ENCODE assay signal across 11 cellular contexts in the genomic region with DNA sequence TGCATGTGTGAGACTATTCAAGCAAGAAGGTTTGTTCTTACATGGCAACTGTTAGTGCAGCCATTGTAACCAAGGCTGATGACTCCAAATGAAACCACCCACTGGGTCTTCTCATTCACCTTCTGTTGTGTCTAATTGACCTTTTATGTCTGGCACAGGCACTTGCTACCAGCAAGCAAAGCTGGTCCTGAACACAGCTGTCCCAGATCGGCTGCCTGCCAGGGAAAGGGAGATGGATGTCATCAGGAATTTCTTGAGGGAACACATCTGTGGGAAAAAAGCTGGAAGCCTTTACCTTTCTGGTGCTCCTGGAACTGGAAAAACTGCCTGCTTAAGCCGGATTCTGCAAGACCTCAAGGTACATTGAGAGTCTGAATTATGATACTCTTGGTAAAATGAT.
"Had no signal": no experiment of that assay in that cellular context is flagged by ENCODE, and none has a peak within 500 bp of the region (broad histone marks: within the 10 kb centered on the region; RNA-seq: fewer than 3 reads in every experiment).

No MANE protein-coding gene starts in this region.

- H3K9me3 Mint-ChIP-seq: activated CD4-positive, alpha-beta memory T cell treated with anti-CD3 and anti-CD28 coated beads, Interleukin-2, amount 10 ng/mL, durations not matched to agents 7 days and 5 days; activated naive CD4-positive, alpha-beta T cell treated with anti-CD3 and anti-CD28 coated beads for 36 hours; nephron had no signal

- DNase-seq: activated CD4-positive, CD25-positive, alpha-beta regulatory T cell; occipital lobe; stimulated activated CD4-positive, alpha-beta T cell treated with anti-CD3 and anti-CD28 coated beads, Interleukin-4, amount 100 ng/mL, for 1 hour; stimulated activated CD8-positive, alpha-beta memory T cell treated with anti-CD3 and anti-CD28 coated beads, Interleukin-4, amount 100 ng/mL, for 48 hours; stimulated activated naive CD8-positive, alpha-beta T cell treated with anti-CD3 and anti-CD28 coated beads, Interleukin-15, Interleukin-2, amounts not matched to agents 100 U/mL and 50 U/mL, for 24 hours had no signal

- H3K27me3 ChIP-seq: body of pancreas had no signal

- H3K36me3 ChIP-seq: thoracic aorta had no signal

- H3K27ac Mint-ChIP-seq: activated naive CD4-positive, alpha-beta T cell treated with anti-CD3 and anti-CD28 coated beads for 36 hours had no signal

- H3K27me3 Mint-ChIP-seq: activated CD4-positive, alpha-beta memory T cell treated with anti-CD3 and anti-CD28 coated beads, Interleukin-2, amount 10 ng/mL, durations not matched to agents 7 days and 5 days had no signal

- H3K9me3 ChIP-seq: body of pancreas, mucosa of descending colon, thoracic aorta had no signal

- H3K4me3 ChIP-seq: body of pancreas, mucosa of descending colon, thoracic aorta had no signal

- H3K4me3 Mint-ChIP-seq: activated CD4-positive, alpha-beta memory T cell treated with anti-CD3 and anti-CD28 coated beads, Interleukin-2, amount 10 ng/mL, durations not matched to agents 7 days and 5 days; activated naive CD4-positive, alpha-beta T cell treated with anti-CD3 and anti-CD28 coated beads for 36 hours had no signal

- H3K27ac ChIP-seq: body of pancreas, thoracic aorta had no signal

- ATAC-seq: body of pancreas; stimulated activated naive CD8-positive, alpha-beta T cell treated with anti-CD3 and anti-CD28 coated beads, Interleukin-15, Interleukin-2, amounts not matched to agents 100 U/mL and 50 U/mL, for 24 hours had no signal
